In the genomic region with DNA sequence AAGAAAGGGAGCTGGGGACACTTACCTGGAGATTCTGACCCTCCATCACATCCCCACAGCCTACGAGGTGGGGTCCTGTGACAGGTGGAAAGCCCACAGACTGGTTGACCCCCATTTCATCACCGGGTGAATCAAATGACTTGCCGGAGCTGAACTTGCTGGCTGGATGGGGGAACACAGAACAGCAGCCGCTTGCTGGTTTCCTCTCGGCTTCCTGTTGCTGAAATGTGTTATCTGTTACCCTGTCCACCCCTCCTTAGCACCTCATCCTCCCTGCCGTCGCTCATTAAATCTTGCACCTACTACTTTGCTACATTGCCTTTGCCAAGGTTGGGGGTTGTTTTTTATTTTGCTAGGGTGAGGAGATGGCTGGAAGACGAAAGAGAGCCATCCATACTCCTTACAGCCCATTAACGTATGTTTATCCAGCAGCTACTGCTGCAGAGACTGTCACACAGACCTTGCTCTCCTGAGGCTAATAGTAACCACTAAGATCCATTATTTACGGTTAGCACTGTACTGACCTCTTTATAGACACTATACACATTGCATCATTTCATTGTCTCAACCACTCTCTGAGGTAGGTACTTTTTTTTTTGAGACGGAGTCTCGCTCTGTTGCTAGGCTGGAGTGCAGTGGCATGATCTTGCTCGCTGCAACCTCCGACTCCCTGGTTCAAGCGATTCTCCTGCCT, we compare ENCODE assay signal across 1 cellular context.
TF ChIP-seq lines count a peak whose summit lies in the region.

No MANE protein-coding gene starts in this region.

TF ChIP-seq in HepG2, 621 proteins besides CTCF, POLR2A, EP300 and RAD21:
- TF ChIP-seq PPARG (CRISPR knock-in tag; conservative IDR thresholded peaks at IDR 0.05) (no peak), ZNF382 (CRISPR knock-in tag; IDR thresholded peaks at IDR 0.05; ENCODE audit: borderline replicate concordance) (no peak)
